ENCODE assay signal across 9 cellular contexts in genomic region chr19:7942981-7943443, GRCh38. TPM values are rescaled to one million over a fixed set of nuclear protein-coding genes. Genes with fewer than 3 reads are reported as not detected.
A peak's percentile ranks its signal among the peaks of the same experiment; 100 is the strongest.
DNase-seq lines count a peak whose midpoint lies in the region; ATAC-seq, FAIRE-seq and TF ChIP-seq lines count a peak whose summit lies in the region.
"Had no signal": no experiment of that assay in that cellular context is flagged by ENCODE, and none has a peak within 500 bp of the region (broad histone marks: within the 10 kb centered on the region; RNA-seq: fewer than 3 reads in every experiment).

No MANE protein-coding gene starts in this region.

- H3K36me3 Mint-ChIP-seq in T-cell = peaks cover 10% of the 10 kb centered on the region

- H3K27me3 Mint-ChIP-seq in T-cell = no peaks in the 10 kb centered on the region

- POLR2A ChIA-PET in T-cell (lab: Charles Lee) = interaction anchor here in 1 of 2 donors (0.5 to 1.4 kb wide), 3 partner anchors 13 to 23 kb away, joined by 3 to 4 read pairs (median 3); partner anchors contain the start of gene SNAPC2

- CTCF ChIA-PET in T-cell (lab: Charles Lee) = interaction anchor here in 1 of 2 donors (0.8 to 3.9 kb wide), 10 partner anchors 14 to 844 kb away, joined by 3 to 33 read pairs (median 4); partner anchors contain the start of genes MAP2K7, NDUFA7, PET100 and RPS28

- peak overlapping the region; percentile 90 to 95 for H3K27ac Mint-ChIP-seq in T-cell

- intact Hi-C loops in Right ventricle myocardium inferior (cut with DNase I) (loop anchor here (2.0 to 5.0 kb wide), 2 partner anchors 22 to 214 kb away; partner anchors contain the start of gene SNAPC2), cardiac septum (cut with DNase I) (loop anchor here (10.0 kb wide), 1 partner anchor 212 kb away; no protein-coding TSS in a partner anchor)

- no peak for FAIRE-seq in D721Med (lab: Jason Lieb, UNC)

- peak overlapping the region; percentile 87 to 90 (median 89) for H3K4me3 Mint-ChIP-seq in T-cell

- ATAC-seq in Right ventricle myocardium inferior = peak; percentile 7
- ATAC-seq in T-cell (replicated peaks in 1 of 4) = peak in 3 of 4 experiments; percentile 2 to 8 (median 3)

- TF ChIP-seq CTCF in fibroblast of the aortic adventitia (IDR thresholded peaks at IDR 0.05; ENCODE audit: insufficient read depth, low read length) = no peak
- no peak for TF ChIP-seq CTCF in retinal pigment epithelial cell (conservative IDR thresholded peaks at IDR 0.05; ENCODE audit: low read depth, low read length)
- no peak for TF ChIP-seq CTCF in D721Med (IDR thresholded peaks at IDR 0.05; ENCODE audit: insufficient read depth, missing control alignments)

- no peaks in the 10 kb centered on the region for H3K9me3 Mint-ChIP-seq in T-cell

- DNase-seq in Right ventricle myocardium inferior (ENCODE audit: missing footprints) (no peak), cardiac septum (ENCODE audit: low spot score) (no peak), T-cell (peak in 1 of 34 experiments; percentile 29), fibroblast of the aortic adventitia (ENCODE audit: low read depth) (peak; percentile 13), retinal pigment epithelial cell (ENCODE audit: low read depth) (no peak), D721Med (ENCODE audit: insufficient read length, low spot score) (no peak), DMS114 treated with DMSO at 0.1 percent for 48 hours (lab: John Stamatoyannopoulos, UW; ENCODE audit: unreplicated experiment) (no peak), glomerular visceral epithelial cell (ENCODE audit: extremely low spot score) (no peak)

- H3K4me3 ChIP-seq in fibroblast of the aortic adventitia (ENCODE audit: low read depth, low read length) (peak overlapping the region; percentile 90), retinal pigment epithelial cell (ENCODE audit: low read length) (peak overlapping the region; percentile 95)

- H3K4me1 Mint-ChIP-seq in T-cell = peaks cover 32 to 46% (median 35%) of the 10 kb centered on the region in 3 donors

RNA-seq across cellular contexts. Expression of gene TIMM44, which starts 0.5 kb away (rescaled TPM):
- 111 TPM for total RNA-seq in Right ventricle myocardium inferior
- 82.6 TPM for total RNA-seq in cardiac septum
- 10 to 100 TPM; 72.7 to 99.4 (median 90.3) TPM for total RNA-seq in T-cell
- 36.5 and 40.7 TPM in 2 replicates for total RNA-seq in fibroblast of the aortic adventitia (ENCODE audit: low replicate concordance)

RNA-seq across cellular contexts. Expression of gene CTXN1, which starts 17.1 kb away (rescaled TPM):
- total RNA-seq in Right ventricle myocardium inferior (0.19 TPM), cardiac septum (0.24 TPM), T-cell (under 1 TPM in 4 of 5 donors, not detected in 1; 0.19 to 0.47 (median 0.30) TPM), fibroblast of the aortic adventitia (ENCODE audit: low replicate concordance) (2.8 and 4.1 TPM in 2 replicates)

RNA-seq across cellular contexts. Expression of gene SNAPC2, which starts 22.9 kb away (rescaled TPM):
- 10.3 TPM for total RNA-seq in Right ventricle myocardium inferior
- total RNA-seq in cardiac septum = 12.3 TPM
- 10 to 100 TPM in 4 of 5 donors, 1 to 10 TPM in 1; 9.0 to 22.9 (median 18.6) TPM for total RNA-seq in T-cell
- total RNA-seq in fibroblast of the aortic adventitia (ENCODE audit: low replicate concordance) = 17.3 and 27.8 TPM in 2 replicates

RNA-seq across cellular contexts. Expression of gene TGFBR3L, which starts 28.4 kb away (rescaled TPM):
- total RNA-seq in Right ventricle myocardium inferior = 7.2 TPM
- total RNA-seq in cardiac septum = 3.0 TPM
- 1 to 10 TPM in 3 of 5 donors, under 1 TPM in 2; 0.76 to 4.5 (median 1.3) TPM for total RNA-seq in T-cell
- 0.99 and 1.3 TPM in 2 replicates for total RNA-seq in fibroblast of the aortic adventitia (ENCODE audit: low replicate concordance)
- total RNA-seq: lung microvascular endothelial cell had no signal

RNA-seq across cellular contexts. Expression of gene MAP2K7, which starts 39.3 kb away (rescaled TPM):
- total RNA-seq in Right ventricle myocardium inferior (28.0 TPM), cardiac septum (28.6 TPM), T-cell (10 to 100 TPM; 68.1 to 93.1 (median 73.5) TPM), fibroblast of the aortic adventitia (ENCODE audit: low replicate concordance) (3.4 and 10.2 TPM in 2 replicates)
